8 cellular contexts compared by ENCODE assay signal in genomic region chrX:129823115-129823514, GRCh38. TPM values are rescaled to one million over a fixed set of nuclear protein-coding genes. Genes with fewer than 3 reads are reported as not detected.
DNase-seq lines count a peak whose midpoint lies in the region; ATAC-seq and TF ChIP-seq lines count a peak whose summit lies in the region.

No MANE protein-coding gene starts in this region.

- no peak for TF ChIP-seq POLR2A in NB4 (IDR thresholded peaks at IDR 0.05; ENCODE audit: extremely low read depth, insufficient read length)

- H3K27ac Mint-ChIP-seq in activated CD4-positive, alpha-beta T cell treated with anti-CD3 and anti-CD28 coated beads, Interleukin-2, amount 10 ng/mL, durations not matched to agents 24 days and 14 days, result no peak overlapping the region

- H3K4me3 Mint-ChIP-seq in activated CD4-positive, alpha-beta T cell treated with anti-CD3 and anti-CD28 coated beads, Interleukin-2, amount 10 ng/mL, durations not matched to agents 24 days and 14 days, result no peak overlapping the region

- no peak overlapping the region for H3K4me3 ChIP-seq in NB4 (ENCODE audit: low read depth, low read length)

- peak; percentile 81 for ATAC-seq in GM18907 (IDR thresholded peaks at IDR 0.05; ENCODE audit: unreplicated experiment)
- ATAC-seq in esophagus mucosa, result peak; percentile 51
- peak; percentile 83 for ATAC-seq in sciatic nerve
- no peak for ATAC-seq in GM21367 (IDR thresholded peaks at IDR 0.05; ENCODE audit: unreplicated experiment)
- no peak for ATAC-seq in GM21528 (IDR thresholded peaks at IDR 0.05; ENCODE audit: low FRiP score, unreplicated experiment)

- H3K4me1 Mint-ChIP-seq in activated CD4-positive, alpha-beta T cell treated with anti-CD3 and anti-CD28 coated beads, Interleukin-2, amount 10 ng/mL, durations not matched to agents 24 days and 14 days, result peaks cover 10% of the 10 kb centered on the region

- H3K9me3 Mint-ChIP-seq in activated CD4-positive, alpha-beta T cell treated with anti-CD3 and anti-CD28 coated beads, Interleukin-2, amount 10 ng/mL, durations not matched to agents 24 days and 14 days, result no peaks in the 10 kb centered on the region

- intact Hi-C loops in activated CD4-positive, alpha-beta T cell treated with anti-CD3 and anti-CD28 coated beads, Interleukin-2, amount 10 ng/mL, durations not matched to agents 24 days and 14 days (cut with micrococcal nuclease), result loop anchor here (1.0 to 5.0 kb wide), 4 partner anchors 42 to 186 kb away; no protein-coding TSS in a partner anchor
- intact Hi-C loops in sciatic nerve (cut with DNase I), result no loop called here

- TF ChIP-seq CTCF in NB4 (IDR thresholded peaks at IDR 0.05; ENCODE audit: low read depth, low read length), result peak; percentile 67

- H3K27me3 Mint-ChIP-seq in activated CD4-positive, alpha-beta T cell treated with anti-CD3 and anti-CD28 coated beads, Interleukin-2, amount 10 ng/mL, durations not matched to agents 24 days and 14 days, result no peaks in the 10 kb centered on the region

- DNase-seq in CD1c-positive myeloid dendritic cell (ENCODE audit: extremely low spot score), result peak; percentile 58
- DNase-seq in NB4 (ENCODE audit: low read depth), result peak; percentile 70
- peak; percentile 83 for DNase-seq in activated CD4-positive, alpha-beta T cell treated with anti-CD3 and anti-CD28 coated beads, Interleukin-2, amount 10 ng/mL, durations not matched to agents 24 days and 14 days
- DNase-seq in sciatic nerve (ENCODE audit: low spot score), result no peak

- H3K36me3 Mint-ChIP-seq in activated CD4-positive, alpha-beta T cell treated with anti-CD3 and anti-CD28 coated beads, Interleukin-2, amount 10 ng/mL, durations not matched to agents 24 days and 14 days (ENCODE audit: low read depth), result peaks cover 14% of the 10 kb centered on the region

RNA-seq across cellular contexts. Expression of gene ZDHHC9, which starts 20.6 kb away (rescaled TPM):
- total RNA-seq in activated CD4-positive, alpha-beta T cell treated with anti-CD3 and anti-CD28 coated beads, Interleukin-2, amount 10 ng/mL, durations not matched to agents 24 days and 14 days, result 13.4 and 14.6 TPM in 2 replicates
- total RNA-seq in esophagus mucosa, result 12.8 TPM
- 30.4 TPM for total RNA-seq in sciatic nerve

RNA-seq across cellular contexts. Expression of gene SASH3, which starts 43.4 kb away (rescaled TPM):
- 115 and 116 TPM in 2 replicates for total RNA-seq in activated CD4-positive, alpha-beta T cell treated with anti-CD3 and anti-CD28 coated beads, Interleukin-2, amount 10 ng/mL, durations not matched to agents 24 days and 14 days
- 1.6 TPM for total RNA-seq in esophagus mucosa
- 8.6 TPM for total RNA-seq in sciatic nerve

Comparison
In these comparisons a context has a peak if more than half of its experiments do, and no peak if none do; other contexts are left out.
1. ATAC-seq: peak in GM18907 (single experiment), esophagus mucosa (single experiment) and sciatic nerve (single experiment); none in GM21367 (single experiment) and GM21528 (single experiment).
2. RNA of gene SASH3, which starts 43.4 kb away (total RNA-seq): 115 to 116 TPM in activated CD4-positive, alpha-beta T cell treated with anti-CD3 and anti-CD28 coated beads, Interleukin-2, amount 10 ng/mL, durations not matched to agents 24 days and 14 days; 8.6 TPM in sciatic nerve (single experiment) and 1.6 TPM in esophagus mucosa (single experiment); every median in the first group is over 10 times any median in the second.